23 cellular contexts compared by ENCODE assay signal in the genomic region with DNA sequence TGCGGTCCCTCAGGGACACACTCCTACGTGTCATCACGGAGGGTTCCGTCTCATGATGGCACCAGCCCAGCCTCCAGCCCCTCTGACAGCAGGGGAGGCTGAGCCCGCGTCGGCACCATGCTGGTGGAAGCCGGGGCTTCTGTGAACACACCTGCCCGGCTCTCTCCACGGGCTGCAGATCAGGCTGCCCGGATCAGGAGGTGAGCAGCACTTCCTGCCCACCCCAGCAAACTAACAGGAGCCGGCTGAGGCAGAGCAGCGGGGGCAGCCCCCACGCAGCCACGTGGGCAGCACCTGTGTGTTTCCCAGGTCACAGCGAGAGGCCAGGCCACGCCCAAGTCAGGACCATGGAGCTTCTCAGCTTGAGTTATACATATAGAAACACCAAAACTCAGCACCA.
DNase-seq lines count a peak whose midpoint lies in the region; TF ChIP-seq lines count a peak whose summit lies in the region.
"Had no signal": no experiment of that assay in that cellular context is flagged by ENCODE, and none has a peak within 500 bp of the region (broad histone marks: within the 10 kb centered on the region; RNA-seq: fewer than 3 reads in every experiment).

No MANE protein-coding gene starts in this region.

- no peaks in the 10 kb centered on the region for H3K4me1 Mint-ChIP-seq in progenitor cell of endocrine pancreas (ENCODE audit: low read depth)
- H3K4me1 Mint-ChIP-seq: activated B cell treated with CpG ODN at 0.5 μM for 24 hours, natural killer cell had no signal

- H3K9me3 Mint-ChIP-seq in progenitor cell of endocrine pancreas (ENCODE audit: low read depth) = no peaks in the 10 kb centered on the region
- H3K9me3 Mint-ChIP-seq: activated B cell treated with CpG ODN at 0.5 μM for 24 hours; CD4-positive, alpha-beta T cell had no signal

- no peak overlapping the region for H3K4me3 ChIP-seq in coronary artery
- H3K4me3 ChIP-seq: breast epithelium had no signal

- no peak overlapping the region for H3K27ac ChIP-seq in coronary artery
- H3K27ac ChIP-seq: 22Rv1, breast epithelium, RWPE1 had no signal

- H3K27me3 Mint-ChIP-seq in progenitor cell of endocrine pancreas = peaks cover 7% of the 10 kb centered on the region
- H3K27me3 Mint-ChIP-seq: activated B cell treated with CpG ODN at 0.5 μM for 24 hours; CD4-positive, alpha-beta T cell had no signal

- H3K27ac Mint-ChIP-seq in progenitor cell of endocrine pancreas = no peak overlapping the region
- H3K27ac Mint-ChIP-seq: activated B cell treated with CpG ODN at 0.5 μM for 24 hours; CD4-positive, alpha-beta T cell; natural killer cell had no signal

- no peak overlapping the region for H3K4me3 Mint-ChIP-seq in progenitor cell of endocrine pancreas (ENCODE audit: low read depth)
- H3K4me3 Mint-ChIP-seq: activated B cell treated with CpG ODN at 0.5 μM for 24 hours; CD4-positive, alpha-beta T cell; natural killer cell had no signal

- DNase-seq in DMS153 treated with DMSO at 0.1 percent for 48 hours (lab: John Stamatoyannopoulos, UW; ENCODE audit: unreplicated experiment) (peak; percentile 21), DMS153 (lab: John Stamatoyannopoulos, UW) (no peak), COLO668 (lab: John Stamatoyannopoulos, UW; ENCODE audit: unreplicated experiment) (peak; percentile 65), coronary artery (ENCODE audit: low spot score) (peak; percentile 56), progenitor cell of endocrine pancreas (ENCODE audit: low spot score, unreplicated experiment) (peak; percentile 5), mucosa of gallbladder (ENCODE audit: low spot score) (no peak), EL (no peak), retina (no peak)
- DNase-seq: activated B cell treated with CpG ODN at 0.5 μM for 24 hours; activated naive CD4-positive, alpha-beta T cell treated with anti-CD3 and anti-CD28 coated beads, Interleukin-2, amount 50 U/mL, for 16 hours; amniotic stem cell; effector CD8-positive, alpha-beta T cell; glutamatergic neuron; IMR-90; natural killer cell; NCI-H526 treated with DMSO at 0.1 percent for 48 hours; stimulated activated CD4-positive, alpha-beta T cell treated with anti-CD3 and anti-CD28 coated beads, Interleukin-12 subunit alpha, Interleukin-12 subunit beta, amount 100 ng/mL, for 4 hours; stimulated activated CD4-positive, alpha-beta T cell treated with anti-CD3 and anti-CD28 coated beads, Interleukin-4, amount 100 ng/mL, for 1 hour; T-helper 1 cell had no signal

- TF ChIP-seq CTCF in coronary artery (IDR thresholded peaks at IDR 0.05) = no peak
- TF ChIP-seq CTCF in progenitor cell of endocrine pancreas (IDR thresholded peaks at IDR 0.05; ENCODE audit: unreplicated experiment) = no peak

- H3K36me3 Mint-ChIP-seq in progenitor cell of endocrine pancreas (ENCODE audit: insufficient read depth) = no peaks in the 10 kb centered on the region
- H3K36me3 Mint-ChIP-seq: natural killer cell had no signal

Comparison
In these comparisons a context has a peak if more than half of its experiments do, and no peak if none do; other contexts are left out.
1. DNase-seq: peak in DMS153 treated with DMSO at 0.1 percent for 48 hours (single experiment), COLO668 (single experiment), coronary artery (single experiment) and progenitor cell of endocrine pancreas (single experiment); none in DMS153 (single experiment), mucosa of gallbladder (single experiment), EL (single experiment) and retina (single experiment).